Comparison of ENCODE assay signal across 16 cellular contexts in genomic region chrX:10208953-10209352, GRCh38. TPM values are rescaled to one million over a fixed set of nuclear protein-coding genes. Genes with fewer than 3 reads are reported as not detected.
A peak's percentile ranks its signal among the peaks of the same experiment; 100 is the strongest.
DNase-seq lines count a peak whose midpoint lies in the region; ATAC-seq, FAIRE-seq and TF ChIP-seq lines count a peak whose summit lies in the region.
"Had no signal": no experiment of that assay in that cellular context is flagged by ENCODE, and none has a peak within 500 bp of the region (broad histone marks: within the 10 kb centered on the region; RNA-seq: fewer than 3 reads in every experiment).

No MANE protein-coding gene starts in this region.

- TF ChIP-seq POLR2A in A549 (IDR thresholded peaks at IDR 0.05; ENCODE audit: low read length) = no peak

- FAIRE-seq in A549 (lab: Jason Lieb, UNC) (peak; percentile 78), bronchial epithelial cell (lab: Jason Lieb, UNC) (peak; percentile 79)
- FAIRE-seq: D721Med, H1 had no signal

- CTCF ChIA-PET in A549 (lab: Yijun Ruan, JAX) (interaction anchor here (0.6 to 2.9 kb wide), 5 partner anchors 19 to 1763 kb away, joined by 3 to 8 read pairs (median 3); no protein-coding TSS in a partner anchor), GM10248 (lab: Yijun Ruan, JAX) (interaction anchor here (0.8 to 1.6 kb wide), 3 partner anchors 9 to 203 kb away, joined by 3 to 5 read pairs (median 3); no protein-coding TSS in a partner anchor)

- TF ChIP-seq CTCF in A549 (IDR thresholded peaks at IDR 0.05) (no peak), DND-41 (IDR thresholded peaks at IDR 0.05; ENCODE audit: borderline replicate concordance, extremely low read depth, low read length, poor library complexity, severe bottlenecking) (no peak), OCI-LY3 (IDR thresholded peaks at IDR 0.05; ENCODE audit: low read depth, low read length) (no peak), bronchial epithelial cell (IDR thresholded peaks at IDR 0.05; ENCODE audit: insufficient read depth, low read length, severe bottlenecking) (no peak), GM10248 (IDR thresholded peaks at IDR 0.05; ENCODE audit: control extremely low read depth, extremely low read depth, low read depth, missing control alignments) (no peak)

- H2AFZ ChIP-seq in DND-41 (ENCODE audit: low read depth, low read length) (no peak overlapping the region), OCI-LY3 (ENCODE audit: low read depth, low read length) (no peak overlapping the region)

- no peak for TF ChIP-seq RAD21 in A549 (conservative IDR thresholded peaks at IDR 0.05 in 1 of 2, IDR thresholded peaks at IDR 0.05 in 1 of 2)

- no peak for ATAC-seq in A549
- 0 out of 3 replicates have a peak, but pooled peaks have one; percentile 22 for ATAC-seq in DND-41 (ENCODE audit: insufficient read depth, low read depth)
- no peak for ATAC-seq in stimulated activated naive CD8-positive, alpha-beta T cell treated with anti-CD3 and anti-CD28 coated beads, Interleukin-15, Interleukin-2, amounts not matched to agents 100 U/mL and 50 U/mL, for 24 hours

- WGBS in A549 (ENCODE audit: missing lambda C conversion rate) = 68% methylated on average over 4 of the region's 4 CpGs

- H3K79me2 ChIP-seq in DND-41 (ENCODE audit: insufficient read depth, low read length) = no peaks in the 10 kb centered on the region
- H3K79me2 ChIP-seq in OCI-LY3 (ENCODE audit: low read length) = no peaks in the 10 kb centered on the region

- no peaks in the 10 kb centered on the region for H4K20me1 ChIP-seq in DND-41 (ENCODE audit: insufficient read depth, low read length)
- H4K20me1 ChIP-seq in OCI-LY3 (ENCODE audit: insufficient read depth, low read length) = no peaks in the 10 kb centered on the region

- H3K9ac ChIP-seq in DND-41 (ENCODE audit: low read depth, low read length) (no peak overlapping the region), OCI-LY3 (ENCODE audit: low read length) (no peak overlapping the region)

- no peak for DNase-seq in A549 (ENCODE audit: low read depth in 1 of 2, low spot score in 1 of 2)
- no peak for DNase-seq in DND-41
- DNase-seq in bronchial epithelial cell (ENCODE audit: low read depth) = no peak
- DNase-seq in GM10248 (ENCODE audit: extremely low spot score) = no peak
- DNase-seq in stimulated activated naive CD8-positive, alpha-beta T cell treated with anti-CD3 and anti-CD28 coated beads, Interleukin-15, Interleukin-2, amounts not matched to agents 100 U/mL and 50 U/mL, for 24 hours = no peak
- DNase-seq in hepatic stellate cell (ENCODE audit: low spot score) = no peak
- no peak for DNase-seq in NCI-H510A (lab: John Stamatoyannopoulos, UW)
- DNase-seq: ACHN; Caco-2; CD4-positive, alpha-beta T cell; GDM1; H9 had no signal

- no peaks in the 10 kb centered on the region for H3K27me3 ChIP-seq in DND-41 (ENCODE audit: insufficient read depth, low read length, poor library complexity)
- peaks cover 15% of the 10 kb centered on the region; the same call in 1 of the 2 replicates for H3K27me3 ChIP-seq in OCI-LY3 (ENCODE audit: low read depth, low read length)
- H3K27me3 ChIP-seq in bronchial epithelial cell (ENCODE audit: control insufficient read depth, insufficient read depth, low read length) = no peaks in the 10 kb centered on the region

- no peak for TF ChIP-seq EP300 in A549 (IDR thresholded peaks at IDR 0.05)

- POLR2A ChIA-PET in A549 (lab: Yijun Ruan, JAX) (no interaction called here), GM10248 (lab: Yijun Ruan, JAX) (no interaction called here)

- H3K27ac ChIP-seq in A549 = no peak overlapping the region
- no peak overlapping the region for H3K27ac ChIP-seq in DND-41 (ENCODE audit: low read length)
- no peak overlapping the region for H3K27ac ChIP-seq in OCI-LY3 (ENCODE audit: low read length)
- H3K27ac ChIP-seq: C4-2B had no signal

- H3K4me3 ChIP-seq in A549 (no peak overlapping the region), DND-41 (ENCODE audit: low read depth in 1 of 2, low read length in 2 of 2) (no peak overlapping the region), OCI-LY3 (ENCODE audit: low read length) (no peak overlapping the region), bronchial epithelial cell (ENCODE audit: low read depth, low read length) (no peak overlapping the region)

- H3K36me3 ChIP-seq in DND-41 (ENCODE audit: insufficient read depth, low read length) = no peaks in the 10 kb centered on the region
- no peaks in the 10 kb centered on the region for H3K36me3 ChIP-seq in OCI-LY3 (replicated peaks; ENCODE audit: low read depth, low read length)
- no peaks in the 10 kb centered on the region for H3K36me3 ChIP-seq in bronchial epithelial cell (ENCODE audit: control insufficient read depth, insufficient read depth, low read length)

- H3K9me3 ChIP-seq in A549 (no peaks in the 10 kb centered on the region), DND-41 (ENCODE audit: insufficient read depth, low read length, severe bottlenecking) (no peaks in the 10 kb centered on the region), OCI-LY3 (ENCODE audit: insufficient read depth, low read length) (no peaks in the 10 kb centered on the region)
- H3K9me3 ChIP-seq: Caco-2 had no signal

- no peaks in the 10 kb centered on the region for H3K4me1 ChIP-seq in A549
- H3K4me1 ChIP-seq in DND-41 (ENCODE audit: insufficient read depth, low read length) = no peaks in the 10 kb centered on the region
- peaks cover 11% of the 10 kb centered on the region for H3K4me1 ChIP-seq in OCI-LY3 (ENCODE audit: low read length)
- H3K4me1 ChIP-seq: Caco-2 had no signal

- H3K4me2 ChIP-seq in A549 (no peak overlapping the region), DND-41 (ENCODE audit: insufficient read depth, low read length) (no peak overlapping the region), OCI-LY3 (ENCODE audit: low read length) (peak overlapping the region; percentile 36)

TF ChIP-seq in A549, 52 proteins besides CTCF, POLR2A, EP300 and RAD21:
- TF ChIP-seq POLR2AphosphoS2 (conservative IDR thresholded peaks at IDR 0.05; ENCODE audit: low read length) (no peak), HDAC2 (IDR thresholded peaks at IDR 0.05) (no peak), NFE2L2 (conservative IDR thresholded peaks at IDR 0.05; ENCODE audit: low read length) (no peak), RARB (CRISPR knock-in tag; IDR thresholded peaks at IDR 0.05) (no peak), CHD2 (IDR thresholded peaks at IDR 0.05; ENCODE audit: low read length, partially characterized antibody) (no peak), NPAS2 (CRISPR knock-in tag; IDR thresholded peaks at IDR 0.05; ENCODE audit: borderline replicate concordance) (no peak), CEBPB (IDR thresholded peaks at IDR 0.05) (no peak), PBX3 (IDR thresholded peaks at IDR 0.05) (no peak), RCOR1 (IDR thresholded peaks at IDR 0.05; ENCODE audit: low read depth, low read length) (no peak), HOXA7 (CRISPR knock-in tag; IDR thresholded peaks at IDR 0.05) (no peak), CHD4 (IDR thresholded peaks at IDR 0.05; ENCODE audit: borderline replicate concordance) (no peak), CBX2 (IDR thresholded peaks at IDR 0.05; ENCODE audit: borderline replicate concordance, low read depth) (no peak)
TF ChIP-seq in A549: peak in this region for 0.

RNA-seq across cellular contexts. Expression of gene CLCN4, which starts 52.2 kb away (rescaled TPM):
- 4.4 and 4.7 TPM in 2 replicates for polyA plus RNA-seq in A549 (2011; rRNA removed)
- 3.0 and 3.3 TPM in 2 replicates for polyA plus RNA-seq in A549 (2012; cell fraction: cytosol; rRNA removed)
- 3.0 and 3.6 TPM in 2 replicates for polyA plus RNA-seq in A549 (2012; cell fraction: nucleus; rRNA removed)
- 2.7 to 2.9 TPM (median 2.8 TPM) in 3 replicates for polyA plus RNA-seq in A549 (2017; fragmentation: RNase III; extraction: RNeasy Plus Mini Kit Qiagen cat#74134 plus additional on column Dnase treatment)
- 8.1 and 10.7 TPM in 2 replicates for polyA minus RNA-seq in A549 (2011; rRNA and poly(A)+ RNA removed)
- total RNA-seq in bronchial epithelial cell = 1.3 and 2.4 TPM in 2 replicates
- total RNA-seq: CD4-positive, alpha-beta T cell had no signal
